ENCODE assay signal across 8 cellular contexts in the genomic region with DNA sequence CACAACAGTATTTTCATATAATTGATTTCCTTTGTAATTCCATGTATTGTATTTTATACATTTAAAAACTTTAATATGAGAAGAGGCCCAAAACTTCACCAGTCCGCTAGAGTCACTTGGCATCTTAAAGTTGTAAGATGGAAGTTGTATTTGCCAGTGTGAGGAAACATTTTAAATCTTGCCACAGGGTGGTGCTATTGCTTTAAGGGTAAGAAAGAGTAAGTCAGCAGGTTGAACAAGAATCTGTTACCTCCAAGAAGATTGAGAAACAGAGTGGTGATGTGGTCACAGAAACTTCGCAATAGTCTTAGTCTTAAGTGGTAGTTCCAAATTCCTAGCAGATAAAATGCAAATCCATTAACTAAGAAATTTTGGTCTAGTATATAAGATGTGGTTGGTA. TPM values are rescaled to one million over a fixed set of nuclear protein-coding genes. Genes with fewer than 3 reads are reported as not detected.
DNase-seq lines count a peak whose midpoint lies in the region; ATAC-seq, FAIRE-seq and TF ChIP-seq lines count a peak whose summit lies in the region.

No MANE protein-coding gene starts in this region.

- peaks cover 29% of the 10 kb centered on the region for H3K27me3 Mint-ChIP-seq in activated CD4-positive, alpha-beta T cell treated with anti-CD3 and anti-CD28 coated beads, Interleukin-2, amount 10 ng/mL, durations not matched to agents 24 days and 14 days

- DNase-seq in A549 (ENCODE audit: low read depth in 1 of 2, low spot score in 1 of 2): peak; percentile 49 to 91
- DNase-seq in GM03348 (ENCODE audit: low spot score): peak; percentile 74
- peak; percentile 65 for DNase-seq in NCI-H2227 (lab: John Stamatoyannopoulos, UW; ENCODE audit: unreplicated experiment)
- peak; percentile 89 for DNase-seq in activated CD4-positive, alpha-beta T cell treated with anti-CD3 and anti-CD28 coated beads, Interleukin-2, amount 10 ng/mL, durations not matched to agents 24 days and 14 days
- peak; percentile 68 for DNase-seq in globus pallidus (ENCODE audit: low spot score)
- peak; percentile 86 for DNase-seq in pons (ENCODE audit: low spot score)

- WGBS in A549 (ENCODE audit: missing lambda C conversion rate): 3% methylated on average over 2 of the region's 2 CpGs

- no peak for TF ChIP-seq POLR2A in A549 (IDR thresholded peaks at IDR 0.05; ENCODE audit: low read length)

- no peaks in the 10 kb centered on the region for H3K9me3 ChIP-seq in A549

- peaks cover 6% of the 10 kb centered on the region for H3K9me3 Mint-ChIP-seq in activated CD4-positive, alpha-beta T cell treated with anti-CD3 and anti-CD28 coated beads, Interleukin-2, amount 10 ng/mL, durations not matched to agents 24 days and 14 days

- POLR2A ChIA-PET in A549 (lab: Yijun Ruan, JAX): no interaction called here

- peak overlapping the region; percentile 12; the same call in 1 of the 3 replicates for H3K4me2 ChIP-seq in A549

- no peak overlapping the region for H3K27ac Mint-ChIP-seq in activated CD4-positive, alpha-beta T cell treated with anti-CD3 and anti-CD28 coated beads, Interleukin-2, amount 10 ng/mL, durations not matched to agents 24 days and 14 days

- TF ChIP-seq EP300 in A549 (IDR thresholded peaks at IDR 0.05): no peak

- peak; percentile 93 to 94 for TF ChIP-seq RAD21 in A549 (conservative IDR thresholded peaks at IDR 0.05 in 1 of 2, IDR thresholded peaks at IDR 0.05 in 1 of 2)

- ATAC-seq in A549: peak; percentile 91 to 92
- peak; percentile 52 for ATAC-seq in HG03066 (IDR thresholded peaks at IDR 0.05; ENCODE audit: low read depth, unreplicated experiment)
- no peak for ATAC-seq in HG02938 (IDR thresholded peaks at IDR 0.05; ENCODE audit: unreplicated experiment)

- peak; percentile 86 for TF ChIP-seq CTCF in A549 (IDR thresholded peaks at IDR 0.05)

- H3K4me1 ChIP-seq in A549: no peaks in the 10 kb centered on the region

- peak; percentile 73 for FAIRE-seq in A549 (lab: Jason Lieb, UNC)

- intact Hi-C loops in activated CD4-positive, alpha-beta T cell treated with anti-CD3 and anti-CD28 coated beads, Interleukin-2, amount 10 ng/mL, durations not matched to agents 24 days and 14 days (cut with micrococcal nuclease): loop anchor here (1.0 kb wide), 2 partner anchors 251 to 513 kb away; no protein-coding TSS in a partner anchor

- H3K4me3 ChIP-seq in A549: no peak overlapping the region

- H3K4me3 Mint-ChIP-seq in activated CD4-positive, alpha-beta T cell treated with anti-CD3 and anti-CD28 coated beads, Interleukin-2, amount 10 ng/mL, durations not matched to agents 24 days and 14 days: no peak overlapping the region

- no peaks in the 10 kb centered on the region for H3K36me3 Mint-ChIP-seq in activated CD4-positive, alpha-beta T cell treated with anti-CD3 and anti-CD28 coated beads, Interleukin-2, amount 10 ng/mL, durations not matched to agents 24 days and 14 days (ENCODE audit: low read depth)

- H3K27ac ChIP-seq in A549: no peak overlapping the region

- H3K4me1 Mint-ChIP-seq in activated CD4-positive, alpha-beta T cell treated with anti-CD3 and anti-CD28 coated beads, Interleukin-2, amount 10 ng/mL, durations not matched to agents 24 days and 14 days: peaks cover 8% of the 10 kb centered on the region

- CTCF ChIA-PET in A549 (lab: Yijun Ruan, JAX): interaction anchor here (0.6 to 8.9 kb wide), 16 partner anchors 10 to 523 kb away, joined by 3 to 158 read pairs (median 4); no protein-coding TSS in a partner anchor

TF ChIP-seq in A549, 52 proteins besides CTCF, POLR2A, EP300 and RAD21:
- no peak for TF ChIP-seq ZSCAN20 (CRISPR knock-in tag; IDR thresholded peaks at IDR 0.05)
- TF ChIP-seq CEBPB (IDR thresholded peaks at IDR 0.05): peak; percentile 63 to 66; a peak in 2 of 4 replicates
- TF ChIP-seq NPAS2 (CRISPR knock-in tag; IDR thresholded peaks at IDR 0.05; ENCODE audit: borderline replicate concordance): no peak
- no peak for TF ChIP-seq KDM5A (IDR thresholded peaks at IDR 0.05)
- TF ChIP-seq ZNF302 (CRISPR knock-in tag; IDR thresholded peaks at IDR 0.05): no peak
- TF ChIP-seq GATA3 (IDR thresholded peaks at IDR 0.05; ENCODE audit: borderline replicate concordance): no peak
- no peak for TF ChIP-seq HEYL (CRISPR knock-in tag; IDR thresholded peaks at IDR 0.05)
- peak; percentile 92 for TF ChIP-seq SMC3 (IDR thresholded peaks at IDR 0.05)
TF ChIP-seq in A549: peak in this region for 2.

RNA-seq across cellular contexts. Expression of gene RANBP6, which starts 39.8 kb away (rescaled TPM):
- polyA plus RNA-seq in A549 (2011; rRNA removed) (16.4 and 17.4 TPM in 2 replicates), A549 (2017; fragmentation: RNase III; extraction: RNeasy Plus Mini Kit Qiagen cat#74134 plus additional on column Dnase treatment) (19.3 to 22.7 TPM (median 19.6 TPM) in 3 replicates)
- polyA plus RNA-seq in A549 (2012; cell fraction: cytosol; rRNA removed): 2.7 TPM in 2 replicates
- 2.1 and 3.3 TPM in 2 replicates for polyA plus RNA-seq in A549 (2012; cell fraction: nucleus; rRNA removed)
- polyA minus RNA-seq in A549 (2011; rRNA and poly(A)+ RNA removed): 7.1 and 8.1 TPM in 2 replicates
- total RNA-seq in activated CD4-positive, alpha-beta T cell treated with anti-CD3 and anti-CD28 coated beads, Interleukin-2, amount 10 ng/mL, durations not matched to agents 24 days and 14 days: 20.5 and 21.3 TPM in 2 replicates
